24 cellular contexts compared by ENCODE assay signal in the genomic region with DNA sequence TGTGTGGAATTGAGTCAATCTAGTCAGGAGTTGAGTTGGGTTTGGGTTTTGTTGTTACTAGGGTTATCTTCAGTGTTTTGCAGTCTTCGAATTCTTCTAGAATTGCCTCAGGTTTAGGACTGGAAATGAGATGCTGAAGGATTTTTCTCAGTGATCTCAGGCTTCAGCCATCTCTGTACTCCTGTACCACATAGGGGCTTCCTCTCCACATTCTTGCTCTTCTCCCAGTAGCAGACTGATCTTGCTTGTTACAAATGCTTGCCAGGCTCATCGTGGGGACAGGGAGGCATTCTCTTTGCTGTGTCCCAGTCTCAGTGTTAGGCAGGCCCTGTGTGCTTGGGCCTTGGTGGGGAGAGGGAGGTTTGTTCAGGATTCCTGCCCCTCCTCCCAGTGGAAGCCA.
A peak's percentile ranks its signal among the peaks of the same experiment; 100 is the strongest.
DNase-seq lines count a peak whose midpoint lies in the region; ATAC-seq, FAIRE-seq and TF ChIP-seq lines count a peak whose summit lies in the region.
"Had no signal": no experiment of that assay in that cellular context is flagged by ENCODE, and none has a peak within 500 bp of the region (broad histone marks: within the 10 kb centered on the region; RNA-seq: fewer than 3 reads in every experiment).

No MANE protein-coding gene starts in this region.

- TF ChIP-seq CTCF in astrocyte (IDR thresholded peaks at IDR 0.05; ENCODE audit: insufficient read depth, low read depth, low read length), result no peak
- no peak for TF ChIP-seq CTCF in hepatocyte (IDR thresholded peaks at IDR 0.05; ENCODE audit: poor library complexity)
- no peak for TF ChIP-seq CTCF in osteocyte (IDR thresholded peaks at IDR 0.05)

- WGBS in hepatocyte (ENCODE audit: low lambda C conversion rate, missing lambda C conversion rate), result 49% methylated on average over 2 of the region's 2 CpGs

- no peaks in the 10 kb centered on the region for H3K27me3 Mint-ChIP-seq in astrocyte (ENCODE audit: low read depth, unreplicated experiment)
- no peaks in the 10 kb centered on the region for H3K27me3 Mint-ChIP-seq in osteocyte (ENCODE audit: unreplicated experiment)
- peaks cover under 1% of the 10 kb centered on the region for H3K27me3 Mint-ChIP-seq in activated T-cell treated with anti-CD3 and anti-CD28 coated beads, Interleukin-2, amount 50 U/mL, for 72 hours (ENCODE audit: low read depth)
- peaks cover 69% of the 10 kb centered on the region for H3K27me3 Mint-ChIP-seq in stimulated activated memory B cell treated with anti-CD40 and anti-IgM and Interleukin-4, amounts not matched to agents 10 μg/mL and 1 μg/mL and 100 μg/mL, for 72 hours
- H3K27me3 Mint-ChIP-seq: CD4-positive, alpha-beta T cell had no signal

- H3K4me3 Mint-ChIP-seq in astrocyte (ENCODE audit: unreplicated experiment), result no peak overlapping the region
- no peak overlapping the region for H3K4me3 Mint-ChIP-seq in osteocyte (ENCODE audit: unreplicated experiment)
- H3K4me3 Mint-ChIP-seq in activated T-cell treated with anti-CD3 and anti-CD28 coated beads, Interleukin-2, amount 50 U/mL, for 72 hours, result no peak overlapping the region
- no peak overlapping the region for H3K4me3 Mint-ChIP-seq in stimulated activated memory B cell treated with anti-CD40 and anti-IgM and Interleukin-4, amounts not matched to agents 10 μg/mL and 1 μg/mL and 100 μg/mL, for 72 hours
- H3K4me3 Mint-ChIP-seq: activated CD8-positive, alpha-beta T cell treated with anti-CD3 and anti-CD28 coated beads, Interleukin-2, amount 10 ng/mL, durations not matched to agents 7 days and 5 days; CD4-positive, alpha-beta T cell; nephron progenitor cell; stimulated activated effector memory CD8-positive, alpha-beta T cell treated with anti-CD3 and anti-CD28 coated beads, Interleukin-12 subunit alpha, Interleukin-12 subunit beta, amount 100 ng/mL, for 72 hours had no signal

- ATAC-seq in activated T-cell treated with anti-CD3 and anti-CD28 coated beads, Interleukin-2, amount 50 U/mL, for 72 hours (replicated peaks in 1 of 2), result no peak
- no peak for ATAC-seq in GM21367 (IDR thresholded peaks at IDR 0.05; ENCODE audit: unreplicated experiment)
- ATAC-seq in stimulated activated memory B cell treated with anti-CD40 and anti-IgM and Interleukin-4, amounts not matched to agents 10 μg/mL and 1 μg/mL and 100 μg/mL, for 72 hours, result no peak
- ATAC-seq: activated CD4-positive, CD25-positive, alpha-beta regulatory T cell treated with anti-CD3 and anti-CD28 coated beads, Interleukin-2, amount 50 U/mL, for 24 hours; activated CD8-positive, alpha-beta T cell treated with anti-CD3 and anti-CD28 coated beads, Interleukin-2, amount 10 ng/mL, durations not matched to agents 7 days and 5 days; left lung; stimulated activated effector memory CD8-positive, alpha-beta T cell treated with anti-CD3 and anti-CD28 coated beads, Interleukin-12 subunit alpha, Interleukin-12 subunit beta, amount 100 ng/mL, for 72 hours had no signal

- no peaks in the 10 kb centered on the region for H3K27me3 ChIP-seq in astrocyte (ENCODE audit: insufficient read depth, low read length)
- H3K27me3 ChIP-seq in hepatocyte, result no peaks in the 10 kb centered on the region
- H3K27me3 ChIP-seq: left lung, testis had no signal

- FAIRE-seq in astrocyte (lab: Jason Lieb, UNC), result peak; percentile 65

- H3K4me3 ChIP-seq in astrocyte (ENCODE audit: insufficient read depth, low read depth, low read length), result no peak overlapping the region
- no peak overlapping the region for H3K4me3 ChIP-seq in hepatocyte
- H3K4me3 ChIP-seq: left lung, testis had no signal

- peak overlapping the region; percentile 72 for H3K9ac ChIP-seq in astrocyte (ENCODE audit: low read length)
- H3K9ac ChIP-seq: KMS-11 had no signal

- H3K27ac ChIP-seq in astrocyte (ENCODE audit: low read depth, low read length), result peak overlapping the region; percentile 83
- H3K27ac ChIP-seq in hepatocyte, result peak overlapping the region; percentile 89
- H3K27ac ChIP-seq: KMS-11, left lung, testis had no signal

- no peaks in the 10 kb centered on the region for H3K36me3 Mint-ChIP-seq in astrocyte (ENCODE audit: low read depth, unreplicated experiment)
- no peaks in the 10 kb centered on the region for H3K36me3 Mint-ChIP-seq in osteocyte (ENCODE audit: unreplicated experiment)
- H3K36me3 Mint-ChIP-seq in activated T-cell treated with anti-CD3 and anti-CD28 coated beads, Interleukin-2, amount 50 U/mL, for 72 hours (ENCODE audit: insufficient read depth in 2 of 2), result no peaks in the 10 kb centered on the region
- no peaks in the 10 kb centered on the region for H3K36me3 Mint-ChIP-seq in stimulated activated memory B cell treated with anti-CD40 and anti-IgM and Interleukin-4, amounts not matched to agents 10 μg/mL and 1 μg/mL and 100 μg/mL, for 72 hours
- H3K36me3 Mint-ChIP-seq: stimulated activated effector memory CD8-positive, alpha-beta T cell treated with anti-CD3 and anti-CD28 coated beads, Interleukin-12 subunit alpha, Interleukin-12 subunit beta, amount 100 ng/mL, for 72 hours had no signal

- no peaks in the 10 kb centered on the region for H3K9me3 ChIP-seq in astrocyte (ENCODE audit: insufficient read depth, low read depth, low read length)
- no peaks in the 10 kb centered on the region for H3K9me3 ChIP-seq in hepatocyte (ENCODE audit: low read depth)
- H3K9me3 ChIP-seq: left lung, testis had no signal

- H3K4me1 Mint-ChIP-seq in astrocyte (ENCODE audit: low read depth, unreplicated experiment) (peaks cover 50% of the 10 kb centered on the region), osteocyte (ENCODE audit: unreplicated experiment) (peaks cover 56% of the 10 kb centered on the region)
- H3K4me1 Mint-ChIP-seq in activated T-cell treated with anti-CD3 and anti-CD28 coated beads, Interleukin-2, amount 50 U/mL, for 72 hours (ENCODE audit: low read depth), result no peaks in the 10 kb centered on the region
- H3K4me1 Mint-ChIP-seq in stimulated activated memory B cell treated with anti-CD40 and anti-IgM and Interleukin-4, amounts not matched to agents 10 μg/mL and 1 μg/mL and 100 μg/mL, for 72 hours, result peaks cover 10% of the 10 kb centered on the region

- no peaks in the 10 kb centered on the region for H4K20me1 ChIP-seq in astrocyte (ENCODE audit: insufficient read depth, low read length)
- H4K20me1 ChIP-seq in hepatocyte (ENCODE audit: insufficient read depth, poor library complexity, severe bottlenecking), result no peaks in the 10 kb centered on the region

- peak overlapping the region; percentile 33 for H3K4me2 ChIP-seq in astrocyte (ENCODE audit: low read length)
- H3K4me2 ChIP-seq in hepatocyte, result no peak overlapping the region
- H3K4me2 ChIP-seq: KMS-11 had no signal

- H3K27ac Mint-ChIP-seq in astrocyte (ENCODE audit: unreplicated experiment), result peak overlapping the region; percentile 98
- H3K27ac Mint-ChIP-seq in osteocyte (ENCODE audit: unreplicated experiment), result peak overlapping the region; percentile 55
- H3K27ac Mint-ChIP-seq in activated T-cell treated with anti-CD3 and anti-CD28 coated beads, Interleukin-2, amount 50 U/mL, for 72 hours, result no peak overlapping the region
- no peak overlapping the region for H3K27ac Mint-ChIP-seq in stimulated activated memory B cell treated with anti-CD40 and anti-IgM and Interleukin-4, amounts not matched to agents 10 μg/mL and 1 μg/mL and 100 μg/mL, for 72 hours
- H3K27ac Mint-ChIP-seq: activated CD8-positive, alpha-beta T cell treated with anti-CD3 and anti-CD28 coated beads, Interleukin-2, amount 10 ng/mL, durations not matched to agents 7 days and 5 days; CD4-positive, alpha-beta T cell; nephron progenitor cell had no signal

- no peaks in the 10 kb centered on the region for H3K9me2 ChIP-seq in hepatocyte (replicated peaks; ENCODE audit: insufficient read depth)

- peak; percentile 54 for DNase-seq in ELF-1 (ENCODE audit: low read depth, low spot score)
- DNase-seq in astrocyte (ENCODE audit: low read depth), result peak; percentile 65
- DNase-seq in hepatocyte (ENCODE audit: low spot score), result no peak
- no peak for DNase-seq in osteocyte (ENCODE audit: extremely low spot score, unreplicated experiment)
- DNase-seq in activated T-cell treated with anti-CD3 and anti-CD28 coated beads, Interleukin-2, amount 50 U/mL, for 72 hours, result no peak
- no peak for DNase-seq in NCI-H1436 (lab: John Stamatoyannopoulos, UW)
- DNase-seq: activated CD8-positive, alpha-beta T cell treated with anti-CD3 and anti-CD28 coated beads, Interleukin-2, amount 10 ng/mL, durations not matched to agents 7 days and 5 days; activated naive CD4-positive, alpha-beta T cell treated with Interleukin-2 at 50 U/mL for 16 hours; anterior cingulate cortex; CD4-positive, alpha-beta T cell; effector CD8-positive, alpha-beta T cell; left lung; NCI-H187 treated with DMSO at 0.1 percent for 48 hours; NCI-H82; nephron progenitor cell; OCI-M1; SHP77 treated with DMSO at 0.1 percent for 48 hours; stimulated activated CD4-positive, alpha-beta T cell treated with anti-CD3 and anti-CD28 coated beads, Interleukin-2, amount 100 ng/mL, for 24 hours; testis had no signal

- H3K79me2 ChIP-seq in astrocyte (ENCODE audit: insufficient read depth, low read length) (no peaks in the 10 kb centered on the region), hepatocyte (no peaks in the 10 kb centered on the region)

- peaks cover 32% of the 10 kb centered on the region for H3K4me1 ChIP-seq in astrocyte (ENCODE audit: insufficient read depth, low read length)
- peaks cover 28% of the 10 kb centered on the region for H3K4me1 ChIP-seq in hepatocyte (ENCODE audit: insufficient read depth)
- H3K4me1 ChIP-seq: left lung had no signal

- H2AFZ ChIP-seq in astrocyte (ENCODE audit: low read depth, low read length) (peak overlapping the region; percentile 32), hepatocyte (no peak overlapping the region)

- H3K9me3 Mint-ChIP-seq in astrocyte (ENCODE audit: unreplicated experiment), result no peaks in the 10 kb centered on the region
- peaks cover 8% of the 10 kb centered on the region for H3K9me3 Mint-ChIP-seq in osteocyte (ENCODE audit: unreplicated experiment)
- H3K9me3 Mint-ChIP-seq in activated T-cell treated with anti-CD3 and anti-CD28 coated beads, Interleukin-2, amount 50 U/mL, for 72 hours, result no peaks in the 10 kb centered on the region
- H3K9me3 Mint-ChIP-seq in stimulated activated memory B cell treated with anti-CD40 and anti-IgM and Interleukin-4, amounts not matched to agents 10 μg/mL and 1 μg/mL and 100 μg/mL, for 72 hours, result no peaks in the 10 kb centered on the region
- H3K9me3 Mint-ChIP-seq: stimulated activated effector memory CD8-positive, alpha-beta T cell treated with anti-CD3 and anti-CD28 coated beads, Interleukin-12 subunit alpha, Interleukin-12 subunit beta, amount 100 ng/mL, for 72 hours had no signal

- H3K36me3 ChIP-seq in astrocyte (ENCODE audit: insufficient read depth, low read length) (no peaks in the 10 kb centered on the region), hepatocyte (replicated peaks; ENCODE audit: insufficient read depth, low read depth) (no peaks in the 10 kb centered on the region)
- H3K36me3 ChIP-seq: left lung had no signal

Comparison
In these comparisons a context has a peak if more than half of its experiments do, and no peak if none do; other contexts are left out.
1. DNase-seq: peak in ELF-1 (single experiment) and astrocyte (single experiment); none in hepatocyte (single experiment), osteocyte (single experiment), activated T-cell treated with anti-CD3 and anti-CD28 coated beads, Interleukin-2, amount 50 U/mL, for 72 hours (0 of 2) and NCI-H1436 (single experiment).
2. H3K27ac Mint-ChIP-seq: peak in astrocyte (single experiment) and osteocyte (single experiment); none in activated T-cell treated with anti-CD3 and anti-CD28 coated beads, Interleukin-2, amount 50 U/mL, for 72 hours (single experiment) and stimulated activated memory B cell treated with anti-CD40 and anti-IgM and Interleukin-4, amounts not matched to agents 10 μg/mL and 1 μg/mL and 100 μg/mL, for 72 hours (single experiment).